In genomic region chr6:130932438-130932837, GRCh38 we compare ENCODE assay signal across 32 cellular contexts.
DNase-seq lines count a peak whose midpoint lies in the region; ATAC-seq, FAIRE-seq and TF ChIP-seq lines count a peak whose summit lies in the region.
"Had no signal": no experiment of that assay in that cellular context is flagged by ENCODE, and none has a peak within 500 bp of the region (broad histone marks: within the 10 kb centered on the region; RNA-seq: fewer than 3 reads in every experiment).

No MANE protein-coding gene starts in this region.

- H3K79me2 ChIP-seq in HepG2 (ENCODE audit: insufficient read depth, low read length) = peaks cover 44% of the 10 kb centered on the region
- no peaks in the 10 kb centered on the region for H3K79me2 ChIP-seq in Karpas-422 (ENCODE audit: low read length)

- DNase-seq in HepG2 (ENCODE audit: low spot score) (no peak), right lobe of liver (no peak), adipocyte (ENCODE audit: low read depth) (peak; percentile 36), tibial nerve (ENCODE audit: low spot score in 2 of 2) (no peak), aorta (no peak), Karpas-422 (no peak)
- DNase-seq: activated CD4-positive, alpha-beta T cell treated with anti-CD3 and anti-CD28 coated beads, Interleukin-2, amount 10 ng/mL, durations not matched to agents 7 days and 5 days; activated effector memory CD4-positive, alpha-beta T cell treated with Interleukin-2 at 50 U/mL for 16 hours; activated T-cell treated with anti-CD3 and anti-CD28 coated beads, Interleukin-2, amount 50 U/mL, for 1 hour; anterior cingulate cortex; CD4-positive, alpha-beta T cell; central memory CD4-positive, alpha-beta T cell; dermis blood vessel endothelial cell; DMS 273 treated with DMSO at 0.1 percent for 48 hours; EL; gastrocnemius medialis; H9; immature natural killer cell; left colon; NCI-H446; NCI-H748 treated with DMSO at 0.1 percent for 48 hours; posterior cingulate gyrus; spleen; stimulated activated CD4-positive, alpha-beta T cell treated with anti-CD3 and anti-CD28 coated beads, Interleukin-2, amount 100 ng/mL, for 24 hours; stimulated activated CD8-positive, alpha-beta memory T cell treated with anti-CD3 and anti-CD28 coated beads, Interleukin-4, amount 100 ng/mL, for 48 hours; T-helper 1 cell; thyroid gland had no signal

- intact Hi-C loops in HepG2 (cut with micrococcal nuclease; ENCODE audit: unreplicated experiment) (loop anchor here (5.0 kb wide), 1 partner anchor 45 kb away; no protein-coding TSS in a partner anchor), right lobe of liver (cut with DNase I) (no loop called here), aorta (cut with DNase I) (no loop called here)

- no peaks in the 10 kb centered on the region for H4K20me1 ChIP-seq in HepG2 (ENCODE audit: insufficient read depth, low read length)
- no peaks in the 10 kb centered on the region for H4K20me1 ChIP-seq in Karpas-422 (ENCODE audit: insufficient read depth, low read depth, low read length)

- no peaks in the 10 kb centered on the region for H3K9me2 ChIP-seq in Karpas-422 (replicated peaks; ENCODE audit: insufficient read depth, low read length)

- no peak for TF ChIP-seq RAD21 in HepG2 (CRISPR knock-in tag; IDR thresholded peaks at IDR 0.05)

- CTCF ChIA-PET in HepG2 (lab: Yijun Ruan, JAX; ENCODE audit: low intra/inter-chr PET ratio, low total read pairs) = no interaction called here

- FAIRE-seq in HepG2 (lab: Jason Lieb, UNC) = no peak

- H3K27ac ChIP-seq in HepG2 (ENCODE audit: extremely low read length, insufficient read depth, low read length) (peak overlapping the region; percentile 73), right lobe of liver (no peak overlapping the region), gastroesophageal sphincter (peak overlapping the region in 2 of 4 donors; percentile 19 to 45), tibial nerve (peak overlapping the region in 3 of 4 donors; percentile 45 to 84 (median 80)), aorta (ENCODE audit: low read depth in 1 of 2, low read length in 2 of 2) (no peak overlapping the region), Karpas-422 (ENCODE audit: low read length) (no peak overlapping the region)
- H3K27ac ChIP-seq: HL-60, right atrium auricular region, thyroid gland had no signal

- TF ChIP-seq POLR2A in HepG2 (IDR thresholded peaks at IDR 0.05; ENCODE audit: insufficient read depth in 1 of 2, low read depth in 2 of 2, low read length in 2 of 2) (no peak), right lobe of liver (IDR thresholded peaks at IDR 0.05) (no peak), gastroesophageal sphincter (IDR thresholded peaks at IDR 0.05) (no peak), tibial nerve (IDR thresholded peaks at IDR 0.05) (no peak), GM18505 (IDR thresholded peaks at IDR 0.05; ENCODE audit: borderline replicate concordance, extremely low read depth, insufficient read depth, insufficient read length) (no peak)

- H3K9ac ChIP-seq in HepG2 (ENCODE audit: insufficient read depth, low read depth, low read length) (no peak overlapping the region), adipocyte (ENCODE audit: low read length) (no peak overlapping the region), Karpas-422 (ENCODE audit: low read length) (no peak overlapping the region)

- H3K9me3 ChIP-seq in HepG2 (ENCODE audit: low read length) = no peaks in the 10 kb centered on the region
- no peaks in the 10 kb centered on the region for H3K9me3 ChIP-seq in right lobe of liver
- no peaks in the 10 kb centered on the region for H3K9me3 ChIP-seq in adipocyte (ENCODE audit: control insufficient read depth, low read length)
- H3K9me3 ChIP-seq in gastroesophageal sphincter = no peaks in the 10 kb centered on the region
- no peaks in the 10 kb centered on the region for H3K9me3 ChIP-seq in tibial nerve
- no peaks in the 10 kb centered on the region for H3K9me3 ChIP-seq in aorta (ENCODE audit: control insufficient read depth, low read length)
- H3K9me3 ChIP-seq in Karpas-422 (ENCODE audit: low read length) = no peaks in the 10 kb centered on the region
- H3K9me3 ChIP-seq: gastrocnemius medialis, right atrium auricular region, spleen, thyroid gland had no signal

- TF ChIP-seq CTCF in HepG2 (CRISPR knock-in tag; IDR thresholded peaks at IDR 0.05) = no peak
- TF ChIP-seq CTCF in right lobe of liver (IDR thresholded peaks at IDR 0.05) = no peak
- no peak for TF ChIP-seq CTCF in gastroesophageal sphincter (IDR thresholded peaks at IDR 0.05)
- TF ChIP-seq CTCF in tibial nerve (IDR thresholded peaks at IDR 0.05) = no peak

- no peak for ATAC-seq in HepG2
- ATAC-seq in right lobe of liver = no peak
- ATAC-seq in gastroesophageal sphincter = peak; percentile 12
- ATAC-seq in aorta (ENCODE audit: low FRiP score) = no peak
- ATAC-seq in GM18505 (IDR thresholded peaks at IDR 0.05; ENCODE audit: unreplicated experiment) = no peak
- ATAC-seq: gastrocnemius medialis, left colon, WTC11 had no signal

- 98% methylated on average over 2 of the region's 2 CpGs for WGBS in HepG2 (ENCODE audit: low lambda C conversion rate)
- 94% methylated on average over 2 of the region's 2 CpGs for WGBS in right lobe of liver (ENCODE audit: insufficient coverage, low coverage, low lambda C conversion rate, missing lambda C conversion rate)
- WGBS in gastroesophageal sphincter (ENCODE audit: low coverage in 1 of 2), 2 donors = 74 to 100% methylated on average over 2 of the region's 2 CpGs
- 69 to 76% methylated on average over 2 of the region's 2 CpGs for WGBS in tibial nerve, 2 donors
- WGBS in aorta, 2 donors = 69 to 74% methylated on average over 2 of the region's 2 CpGs

- H3K27me3 ChIP-seq in HepG2 (ENCODE audit: control insufficient read depth in 1 of 2, insufficient read depth in 2 of 2, low read length in 2 of 2) = no peaks in the 10 kb centered on the region
- H3K27me3 ChIP-seq in right lobe of liver = no peaks in the 10 kb centered on the region
- H3K27me3 ChIP-seq in adipocyte (replicated peaks; ENCODE audit: control insufficient read depth, insufficient read depth, low read length) = no peaks in the 10 kb centered on the region
- no peaks in the 10 kb centered on the region for H3K27me3 ChIP-seq in gastroesophageal sphincter
- no peaks in the 10 kb centered on the region for H3K27me3 ChIP-seq in tibial nerve
- H3K27me3 ChIP-seq in aorta (ENCODE audit: control insufficient read depth in 1 of 2, insufficient read depth in 2 of 2, low read length in 1 of 2) = no peaks in the 10 kb centered on the region
- H3K27me3 ChIP-seq in Karpas-422 (ENCODE audit: low read length) = no peaks in the 10 kb centered on the region
- H3K27me3 ChIP-seq: gastrocnemius medialis, right atrium auricular region, spleen, thyroid gland had no signal

- H3K4me3 ChIP-seq in HepG2 (replicated peaks in 1 of 3; ENCODE audit: insufficient read depth in 1 of 3, low read depth in 2 of 3, low read length in 3 of 3) (peak overlapping the region in 1 of 3 experiments; percentile 47; a peak in 1 of 6 replicates), right lobe of liver (no peak overlapping the region), adipocyte (ENCODE audit: low read length) (no peak overlapping the region), gastroesophageal sphincter (no peak overlapping the region), tibial nerve (no peak overlapping the region), aorta (ENCODE audit: low read length in 2 of 2) (no peak overlapping the region), Karpas-422 (ENCODE audit: low read length) (no peak overlapping the region)
- H3K4me3 ChIP-seq: gastrocnemius medialis, right atrium auricular region, spleen, thyroid gland had no signal

- H3K36me3 ChIP-seq in HepG2 (replicated peaks in 1 of 2; ENCODE audit: control insufficient read depth in 1 of 2, insufficient read depth in 2 of 2, low read length in 2 of 2) (peaks cover 0 to 1% of the 10 kb centered on the region in 2 experiments; a peak in 2 of 5 replicates), right lobe of liver (no peaks in the 10 kb centered on the region), adipocyte (ENCODE audit: control insufficient read depth, insufficient read depth, low read length, severe bottlenecking) (no peaks in the 10 kb centered on the region), gastroesophageal sphincter (no peaks in the 10 kb centered on the region), tibial nerve (no peaks in the 10 kb centered on the region), aorta (ENCODE audit: control insufficient read depth in 1 of 2, insufficient read depth in 2 of 2, low read length in 1 of 2) (peaks cover 0 to 3% of the 10 kb centered on the region in 2 donors), Karpas-422 (ENCODE audit: insufficient read depth, low read length) (no peaks in the 10 kb centered on the region)
- H3K36me3 ChIP-seq: gastrocnemius medialis, right atrium auricular region, thyroid gland had no signal

- in situ Hi-C loops in HepG2 (cut with HindIII; ENCODE audit: extremely low pct_ligation_motif_present, low pct_unique_long_range_greater_than_20kb) = no loop called here

- H2AFZ ChIP-seq in HepG2 (ENCODE audit: low read length) (no peak overlapping the region), Karpas-422 (ENCODE audit: low read length) (no peak overlapping the region)

- TF ChIP-seq EP300 in HepG2 (IDR thresholded peaks at IDR 0.05; ENCODE audit: low read depth in 2 of 2, low read length in 2 of 2) (no peak), HepG2 (CRISPR knock-in tag; IDR thresholded peaks at IDR 0.05; ENCODE audit: borderline replicate concordance) (no peak), gastroesophageal sphincter (IDR thresholded peaks at IDR 0.05) (no peak), tibial nerve (IDR thresholded peaks at IDR 0.05) (no peak)

- POLR2A ChIA-PET in HepG2 (lab: Yijun Ruan, JAX) = no interaction called here

- no TSS peak for BruUV-seq in HepG2 (replicated peaks; lab: Mats Ljungman, UMichigan)

- H3K4me1 ChIP-seq in HepG2 (ENCODE audit: insufficient read depth, low read length) = peaks cover 66% of the 10 kb centered on the region
- H3K4me1 ChIP-seq in right lobe of liver = no peaks in the 10 kb centered on the region
- H3K4me1 ChIP-seq in adipocyte (ENCODE audit: control insufficient read depth, insufficient read depth, low read length) = peaks cover 58% of the 10 kb centered on the region
- peaks cover 2 to 53% (median 5%) of the 10 kb centered on the region in 3 donors for H3K4me1 ChIP-seq in gastroesophageal sphincter
- peaks cover 0 to 88% (median 48%) of the 10 kb centered on the region in 4 donors for H3K4me1 ChIP-seq in tibial nerve
- H3K4me1 ChIP-seq in aorta (ENCODE audit: control insufficient read depth in 1 of 2, insufficient read depth in 2 of 2, low read length in 2 of 2) = peaks cover 4 to 5% of the 10 kb centered on the region in 2 donors
- no peaks in the 10 kb centered on the region for H3K4me1 ChIP-seq in Karpas-422 (ENCODE audit: low read length)

- peak overlapping the region; percentile 75 for H3K4me2 ChIP-seq in HepG2 (ENCODE audit: low read depth, low read length)
- no peak overlapping the region for H3K4me2 ChIP-seq in Karpas-422 (ENCODE audit: low read depth, low read length, poor library complexity, severe bottlenecking)

TF ChIP-seq in HepG2, 621 proteins besides CTCF, POLR2A, EP300 and RAD21 (continues in another document):
- TF ChIP-seq ATF7 (IDR thresholded peaks at IDR 0.05) (peak; percentile 69), ATF7 (CRISPR knock-in tag; IDR thresholded peaks at IDR 0.05) (no peak), ZNF160 (CRISPR knock-in tag; IDR thresholded peaks at IDR 0.05) (no peak)

Comparison
In these comparisons a context has a peak if more than half of its experiments do, and no peak if none do; other contexts are left out.
1. H3K27ac ChIP-seq: peak in HepG2 (single experiment) and tibial nerve (3 of 4); none in right lobe of liver (0 of 3), aorta (0 of 2) and Karpas-422 (single experiment).